ENCODE assay signal across 16 cellular contexts in the genomic region with DNA sequence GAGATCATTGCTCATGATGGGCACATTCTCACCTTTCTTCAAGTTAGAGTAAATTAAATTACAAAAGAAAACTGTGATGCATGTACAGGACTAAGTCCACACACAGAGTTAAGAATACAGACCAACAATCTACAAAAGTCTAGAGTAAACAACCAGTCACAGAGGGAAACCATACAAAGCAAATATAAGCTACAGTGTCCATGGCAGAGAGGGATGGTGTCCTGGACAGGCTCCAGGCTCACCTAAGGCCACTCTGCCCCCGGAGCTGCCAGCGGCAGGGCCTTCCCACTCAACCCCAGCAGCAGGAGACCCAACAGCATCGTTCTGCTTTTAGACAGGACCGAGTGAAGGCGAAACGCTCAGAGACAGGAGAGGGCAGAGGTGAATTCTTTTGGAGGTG. TPM values are rescaled to one million over a fixed set of nuclear protein-coding genes. Genes with fewer than 3 reads are reported as not detected.
"Had no signal": no experiment of that assay in that cellular context is flagged by ENCODE, and none has a peak within 500 bp of the region (broad histone marks: within the 10 kb centered on the region; RNA-seq: fewer than 3 reads in every experiment).

No MANE protein-coding gene starts in this region.

- H3K9me3 ChIP-seq: body of pancreas, psoas muscle, sigmoid colon had no signal

- H3K4me1 ChIP-seq: body of pancreas, psoas muscle, sigmoid colon had no signal

- ATAC-seq: activated T-helper 17 cell treated with anti-CD3 and anti-CD28 coated beads, Interleukin-2, amount 50 U/mL, for 72 hours; body of pancreas; effector memory CD8-positive, alpha-beta T cell; left cardiac atrium; naive thymus-derived CD4-positive, alpha-beta T cell; psoas muscle; WTC11 had no signal

- H3K4me3 ChIP-seq: body of pancreas, psoas muscle, sigmoid colon had no signal

- H3K36me3 ChIP-seq: sigmoid colon had no signal

- H3K27me3 ChIP-seq: body of pancreas, sigmoid colon had no signal

- H3K27ac ChIP-seq: body of pancreas, psoas muscle, sigmoid colon had no signal

- DNase-seq: activated CD4-positive, alpha-beta T cell treated with anti-CD3 and anti-CD28 coated beads, Interleukin-2, amount 10 ng/mL, durations not matched to agents 24 days and 14 days; activated CD8-positive, alpha-beta memory T cell treated with anti-CD3 and anti-CD28 coated beads for 24 hours; activated naive CD4-positive, alpha-beta T cell treated with anti-CD3 and anti-CD28 coated beads, Interleukin-2, amount 10 ng/mL, durations not matched to agents 7 days and 5 days; body of pancreas; effector memory CD8-positive, alpha-beta T cell; erythroblast; glutamatergic neuron; left cardiac atrium; naive thymus-derived CD4-positive, alpha-beta T cell; psoas muscle; sigmoid colon; stimulated activated CD4-positive, alpha-beta T cell treated with anti-CD3 and anti-CD28 coated beads, Interleukin-12 subunit alpha, Interleukin-12 subunit beta, amount 100 ng/mL, for 4 hours; stimulated activated naive CD4-positive, alpha-beta T cell; trophoblast cell had no signal

RNA-seq across cellular contexts. Expression of gene PDE10A, which starts 16.0 kb away (rescaled TPM):
- total RNA-seq: activated CD4-positive, alpha-beta T cell treated with anti-CD3 and anti-CD28 coated beads, Interleukin-2, amount 10 ng/mL, durations not matched to agents 24 days and 14 days; activated T-helper 17 cell treated with anti-CD3 and anti-CD28 coated beads, Interleukin-2, amount 50 U/mL, for 72 hours; naive thymus-derived CD4-positive, alpha-beta T cell had no signal
- polyA plus RNA-seq: naive thymus-derived CD4-positive, alpha-beta T cell had no signal
